1 cellular context compared by ENCODE assay signal in genomic region chr6:158818008-158818579, GRCh38.
A peak's percentile ranks its signal among the peaks of the same experiment; 100 is the strongest.
TF ChIP-seq lines count a peak whose summit lies in the region.

No MANE protein-coding gene starts in this region.

TF ChIP-seq in HepG2, 621 proteins besides CTCF, POLR2A, EP300 and RAD21 (continued from another document and continues in another):
- TF ChIP-seq HBP1 (CRISPR knock-in tag; IDR thresholded peaks at IDR 0.05; ENCODE audit: low read depth) (peak; percentile 79; the same call in 1 of the 2 replicates), FOXO1 (CRISPR knock-in tag; IDR thresholded peaks at IDR 0.05) (0 out of 2 replicates have a peak, but pooled peaks have one; percentile 24), ZNF788 (CRISPR knock-in tag; IDR thresholded peaks at IDR 0.05; ENCODE audit: borderline replicate concordance) (0 out of 2 replicates have a peak, but pooled peaks have one; percentile 6), SETDB1 (CRISPR knock-in tag; IDR thresholded peaks at IDR 0.05; ENCODE audit: borderline replicate concordance) (no peak), ZZZ3 (CRISPR knock-in tag; IDR thresholded peaks at IDR 0.05; ENCODE audit: borderline replicate concordance) (no peak), ZNF563 (CRISPR knock-in tag; IDR thresholded peaks at IDR 0.05) (peak; percentile 97), PHB2 (IDR thresholded peaks at IDR 0.05; ENCODE audit: partially characterized antibody) (no peak), SAP130 (CRISPR knock-in tag; IDR thresholded peaks at IDR 0.05; ENCODE audit: low read depth) (peak; percentile 79), ZBED4 (CRISPR knock-in tag; IDR thresholded peaks at IDR 0.05; ENCODE audit: borderline replicate concordance) (no peak; the same call in 1 of the 2 replicates), EED (CRISPR knock-in tag; IDR thresholded peaks at IDR 0.05) (peak; percentile 13; the same call in 1 of the 2 replicates), ZBTB7A (CRISPR knock-in tag; IDR thresholded peaks at IDR 0.05) (peak; percentile 73), TMF1 (CRISPR knock-in tag; IDR thresholded peaks at IDR 0.05; ENCODE audit: low read depth) (no peak), ZNF503 (CRISPR knock-in tag; IDR thresholded peaks at IDR 0.05) (no peak), MAFF (IDR thresholded peaks at IDR 0.05; ENCODE audit: low read depth, low read length) (no peak), ZEB1 (IDR thresholded peaks at IDR 0.05; ENCODE audit: insufficient replicate concordance, low read depth) (no peak), CHD4 (IDR thresholded peaks at IDR 0.05; ENCODE audit: borderline replicate concordance, low read length) (no peak), EZH2 (conservative IDR thresholded peaks at IDR 0.05; ENCODE audit: low read depth, low read length) (no peak), ZNF331 (CRISPR knock-in tag; IDR thresholded peaks at IDR 0.05) (peak; percentile 80), JUND (CRISPR knock-in tag; IDR thresholded peaks at IDR 0.05) (peak; percentile 81), RXRB (CRISPR knock-in tag; IDR thresholded peaks at IDR 0.05; ENCODE audit: borderline replicate concordance) (0 out of 2 replicates have a peak, but pooled peaks have one; percentile 29), TARDBP (CRISPR knock-in tag; IDR thresholded peaks at IDR 0.05) (peak; percentile 67; the same call in 1 of the 2 replicates), POLR2AphosphoS5 (IDR thresholded peaks at IDR 0.05; ENCODE audit: low read depth, low read length) (peak; percentile 67), PLSCR1 (CRISPR knock-in tag; IDR thresholded peaks at IDR 0.05; ENCODE audit: borderline replicate concordance) (no peak), TFDP2 (CRISPR knock-in tag; IDR thresholded peaks at IDR 0.05) (peak; percentile 61), AHR (CRISPR knock-in tag; IDR thresholded peaks at IDR 0.05) (no peak), GATA4 (IDR thresholded peaks at IDR 0.05; ENCODE audit: borderline replicate concordance, low read depth) (peak; percentile 50; the same call in 1 of the 2 replicates), BCLAF1 (IDR thresholded peaks at IDR 0.05) (no peak), ZNF501 (CRISPR knock-in tag; IDR thresholded peaks at IDR 0.05) (0 out of 2 replicates have a peak, but pooled peaks have one; percentile 37), DMAP1 (CRISPR knock-in tag; IDR thresholded peaks at IDR 0.05) (no peak), ZNF768 (CRISPR knock-in tag; IDR thresholded peaks at IDR 0.05) (no peak), HNRNPLL (IDR thresholded peaks at IDR 0.05; ENCODE audit: low read depth, low read length, poor library complexity, severe bottlenecking) (peak; percentile 70), JUNB (CRISPR knock-in tag; IDR thresholded peaks at IDR 0.05; ENCODE audit: borderline replicate concordance) (no peak), ZNF772 (CRISPR knock-in tag; IDR thresholded peaks at IDR 0.05) (peak; percentile 61; the same call in 1 of the 2 replicates), ZNF703 (CRISPR knock-in tag; IDR thresholded peaks at IDR 0.05; ENCODE audit: borderline replicate concordance) (no peak), ZNF18 (CRISPR knock-in tag; IDR thresholded peaks at IDR 0.05; ENCODE audit: insufficient replicate concordance) (peak; percentile 6), TBP (CRISPR knock-in tag; IDR thresholded peaks at IDR 0.05) (no peak), ZNF781 (CRISPR knock-in tag; IDR thresholded peaks at IDR 0.05; ENCODE audit: borderline replicate concordance, not compliant biosample characterization) (peak; percentile 52), ARID5B (CRISPR knock-in tag; IDR thresholded peaks at IDR 0.05) (peak; percentile 37; the same call in 1 of the 2 replicates), ZNF616 (CRISPR knock-in tag; IDR thresholded peaks at IDR 0.05; ENCODE audit: low read depth) (0 out of 2 replicates have a peak, but pooled peaks have one; percentile 34), NR2F2 (IDR thresholded peaks at IDR 0.05; ENCODE audit: borderline replicate concordance, low read depth) (no peak), TCF7L2 (IDR thresholded peaks at IDR 0.05; ENCODE audit: low read depth, low read length) (no peak), CREB3 (CRISPR knock-in tag; IDR thresholded peaks at IDR 0.05) (0 out of 2 replicates have a peak, but pooled peaks have one; percentile 27)
